Comparison of ENCODE assay signal across 13 cellular contexts in genomic region chr14:22096511-22096890, GRCh38.
DNase-seq lines count a peak whose midpoint lies in the region; ATAC-seq and TF ChIP-seq lines count a peak whose summit lies in the region.
"Had no signal": no experiment of that assay in that cellular context is flagged by ENCODE, and none has a peak within 500 bp of the region (broad histone marks: within the 10 kb centered on the region; RNA-seq: fewer than 3 reads in every experiment).

No MANE protein-coding gene starts in this region.

- WGBS in tibial nerve, 2 donors, result 87 to 89% methylated on average over 4 of the region's 4 CpGs

- ATAC-seq in activated T-cell treated with anti-CD3 and anti-CD28 coated beads, Interleukin-2, amount 50 U/mL, for 72 hours (replicated peaks in 1 of 2), result peak; percentile 50 to 58
- ATAC-seq in HG03354 (IDR thresholded peaks at IDR 0.05; ENCODE audit: poor library complexity, severe bottlenecking, unreplicated experiment), result peak; percentile 77
- ATAC-seq: foreskin keratinocyte, K562 had no signal

- H3K27ac ChIP-seq in tibial nerve, result peak overlapping the region; percentile 1 to 81 (median 49)
- H3K27ac ChIP-seq: foreskin keratinocyte had no signal

- no peak overlapping the region for H3K4me3 ChIP-seq in tibial nerve
- H3K4me3 ChIP-seq: K562 had no signal

- H3K4me1 ChIP-seq in tibial nerve, result peaks cover 0 to 10% (median 0%) of the 10 kb centered on the region in 4 donors
- H3K4me1 ChIP-seq: foreskin keratinocyte had no signal

- no peaks in the 10 kb centered on the region for H3K9me3 Mint-ChIP-seq in activated T-cell treated with anti-CD3 and anti-CD28 coated beads, Interleukin-2, amount 50 U/mL, for 72 hours
- no peaks in the 10 kb centered on the region for H3K9me3 Mint-ChIP-seq in CD14-positive monocyte
- H3K9me3 Mint-ChIP-seq: activated B cell treated with CpG ODN at 0.5 μM for 24 hours, naive B cell had no signal

- peaks cover 42% of the 10 kb centered on the region for H3K4me1 Mint-ChIP-seq in activated T-cell treated with anti-CD3 and anti-CD28 coated beads, Interleukin-2, amount 50 U/mL, for 72 hours (ENCODE audit: low read depth)
- peaks cover 19% of the 10 kb centered on the region for H3K4me1 Mint-ChIP-seq in CD14-positive monocyte
- H3K4me1 Mint-ChIP-seq: activated B cell treated with CpG ODN at 0.5 μM for 24 hours had no signal

- intact Hi-C loops in CD14-positive monocyte (cut with micrococcal nuclease), result no loop called here

- no peaks in the 10 kb centered on the region for H3K36me3 Mint-ChIP-seq in activated T-cell treated with anti-CD3 and anti-CD28 coated beads, Interleukin-2, amount 50 U/mL, for 72 hours (ENCODE audit: insufficient read depth in 2 of 2)
- H3K36me3 Mint-ChIP-seq in CD14-positive monocyte, result no peaks in the 10 kb centered on the region
- H3K36me3 Mint-ChIP-seq: naive B cell had no signal

- H3K27me3 Mint-ChIP-seq in activated T-cell treated with anti-CD3 and anti-CD28 coated beads, Interleukin-2, amount 50 U/mL, for 72 hours (ENCODE audit: low read depth), result no peaks in the 10 kb centered on the region
- H3K27me3 Mint-ChIP-seq in CD14-positive monocyte (ENCODE audit: low read depth in 3 of 3), result no peaks in the 10 kb centered on the region

- TF ChIP-seq POLR2A in tibial nerve (IDR thresholded peaks at IDR 0.05), result no peak

- DNase-seq in activated T-cell treated with anti-CD3 and anti-CD28 coated beads, Interleukin-2, amount 50 U/mL, for 72 hours, result no peak
- no peak for DNase-seq in activated T-cell treated with anti-CD3 and anti-CD28 coated beads for 4 hours
- peak; percentile 31 for DNase-seq in central memory CD4-positive, alpha-beta T cell
- DNase-seq in tibial nerve (ENCODE audit: low spot score in 2 of 2), result no peak
- DNase-seq in NCI-H2171 treated with DMSO at 0.1 percent for 48 hours (lab: John Stamatoyannopoulos, UW), result no peak
- no peak for DNase-seq in CD14-positive monocyte (ENCODE audit: low spot score)
- no peak for DNase-seq in dedifferentiated amniotic fluid mesenchymal stem cell (ENCODE audit: extremely low spot score)
- DNase-seq: activated B cell treated with CpG ODN at 0.5 μM for 24 hours, foreskin keratinocyte, naive B cell, NCI-H187 treated with DMSO at 0.1 percent for 48 hours had no signal

- peaks cover 0 to 3% (median 0%) of the 10 kb centered on the region in 4 donors for H3K9me3 ChIP-seq in tibial nerve

- TF ChIP-seq CTCF in tibial nerve (IDR thresholded peaks at IDR 0.05) (no peak), CD14-positive monocyte (IDR thresholded peaks at IDR 0.05) (no peak)

- peak overlapping the region; percentile 72 to 91 for H3K4me3 Mint-ChIP-seq in activated T-cell treated with anti-CD3 and anti-CD28 coated beads, Interleukin-2, amount 50 U/mL, for 72 hours
- H3K4me3 Mint-ChIP-seq in CD14-positive monocyte, result no peak overlapping the region
- H3K4me3 Mint-ChIP-seq: activated B cell treated with CpG ODN at 0.5 μM for 24 hours, naive B cell had no signal

- no peaks in the 10 kb centered on the region for H3K36me3 ChIP-seq in tibial nerve

- peak overlapping the region; percentile 79 for H3K27ac Mint-ChIP-seq in activated T-cell treated with anti-CD3 and anti-CD28 coated beads, Interleukin-2, amount 50 U/mL, for 72 hours
- H3K27ac Mint-ChIP-seq in CD14-positive monocyte, result no peak overlapping the region
- H3K27ac Mint-ChIP-seq: activated B cell treated with CpG ODN at 0.5 μM for 24 hours, naive B cell had no signal

- no peak for TF ChIP-seq EP300 in tibial nerve (IDR thresholded peaks at IDR 0.05)

- H3K27me3 ChIP-seq in tibial nerve, result no peaks in the 10 kb centered on the region

Comparison
In these comparisons a context has a peak if more than half of its experiments do, and no peak if none do; other contexts are left out.
1. H3K4me3 Mint-ChIP-seq: peak in activated T-cell treated with anti-CD3 and anti-CD28 coated beads, Interleukin-2, amount 50 U/mL, for 72 hours (2 of 2); none in CD14-positive monocyte (0 of 2).